ENCODE assay signal across 13 cellular contexts in genomic region chr11:95346207-95346718, GRCh38.
"Had no signal": no experiment of that assay in that cellular context is flagged by ENCODE, and none has a peak within 500 bp of the region (broad histone marks: within the 10 kb centered on the region; RNA-seq: fewer than 3 reads in every experiment).

No MANE protein-coding gene starts in this region.

- H3K4me1 ChIP-seq: adrenal gland, stomach, testis, upper lobe of left lung had no signal

- H3K4me3 Mint-ChIP-seq: activated CD8-positive, alpha-beta memory T cell treated with anti-CD3 and anti-CD28 coated beads, Interleukin-2, amount 10 ng/mL, durations not matched to agents 7 days and 5 days; activated T-cell treated with anti-CD3 and anti-CD28 coated beads, Interleukin-2, amount 50 U/mL, for 24 hours; natural killer cell treated with Interleukin-12 subunit alpha and Interleukin-12 subunit beta and Interleukin-15 and Interleukin-18, amount 100 ng/mL, for 72 hours; T-helper 17 cell had no signal

- DNase-seq: activated CD8-positive, alpha-beta memory T cell treated with anti-CD3 and anti-CD28 coated beads, Interleukin-2, amount 10 ng/mL, durations not matched to agents 7 days and 5 days; activated effector memory CD4-positive, alpha-beta T cell treated with anti-CD3 and anti-CD28 coated beads, Interleukin-2, amount 50 U/mL, for 16 hours; activated T-cell treated with anti-CD3 and anti-CD28 coated beads, Interleukin-2, amount 50 U/mL, for 24 hours; adrenal gland; foreskin melanocyte; stomach; T-helper 17 cell; testis; upper lobe of left lung; WERI-Rb-1 had no signal

- ATAC-seq: activated CD8-positive, alpha-beta memory T cell treated with anti-CD3 and anti-CD28 coated beads, Interleukin-2, amount 10 ng/mL, durations not matched to agents 7 days and 5 days; T-helper 17 cell had no signal

- H3K27me3 Mint-ChIP-seq: activated T-cell treated with anti-CD3 and anti-CD28 coated beads, Interleukin-2, amount 50 U/mL, for 24 hours had no signal

- H3K4me3 ChIP-seq: adrenal gland, cardiac muscle cell, skin epidermis, stomach, testis, upper lobe of left lung had no signal

- H3K27me3 ChIP-seq: adrenal gland, cardiac muscle cell, stomach, testis, upper lobe of left lung had no signal

- H3K4me1 Mint-ChIP-seq: T-helper 17 cell had no signal

- H3K36me3 ChIP-seq: adrenal gland, cardiac muscle cell, stomach, upper lobe of left lung, WERI-Rb-1 had no signal

- H3K27ac Mint-ChIP-seq: activated CD8-positive, alpha-beta memory T cell treated with anti-CD3 and anti-CD28 coated beads, Interleukin-2, amount 10 ng/mL, durations not matched to agents 7 days and 5 days; natural killer cell treated with Interleukin-12 subunit alpha and Interleukin-12 subunit beta and Interleukin-15 and Interleukin-18, amount 100 ng/mL, for 72 hours; T-helper 17 cell had no signal

- H3K27ac ChIP-seq: adrenal gland, cardiac muscle cell, stomach, testis, upper lobe of left lung, WERI-Rb-1 had no signal

- H3K9me3 ChIP-seq: adrenal gland, testis, upper lobe of left lung had no signal
